ENCODE assay signal across 13 cellular contexts in genomic region chr5:160893180-160893964, GRCh38. TPM values are rescaled to one million over a fixed set of nuclear protein-coding genes. Genes with fewer than 3 reads are reported as not detected.
"Had no signal": no experiment of that assay in that cellular context is flagged by ENCODE, and none has a peak within 500 bp of the region (broad histone marks: within the 10 kb centered on the region; RNA-seq: fewer than 3 reads in every experiment).

No MANE protein-coding gene starts in this region.

RNA-seq across cellular contexts. Expression of gene ATP10B, which starts 41.4 kb away (rescaled TPM):
- total RNA-seq: activated B cell treated with CpG ODN at 0.5 μM for 24 hours; activated CD4-positive, alpha-beta memory T cell treated with anti-CD3 and anti-CD28 coated beads for 36 hours; activated CD4-positive, alpha-beta T cell treated with anti-CD3 and anti-CD28 coated beads, Interleukin-2, amount 10 ng/mL, durations not matched to agents 24 days and 14 days; activated CD8-positive, alpha-beta memory T cell treated with anti-CD3 and anti-CD28 coated beads for 36 hours; activated CD8-positive, alpha-beta T cell treated with anti-CD3 and anti-CD28 coated beads for 36 hours; activated naive CD4-positive, alpha-beta T cell treated with anti-CD3 and anti-CD28 coated beads for 36 hours; activated naive CD4-positive, alpha-beta T cell treated with anti-CD3 and anti-CD28 coated beads, Interleukin-2, amount 50 U/mL, for 72 hours; activated naive CD8-positive, alpha-beta T cell treated with anti-CD3 and anti-CD28 coated beads for 36 hours; activated T-cell treated with anti-CD3 and anti-CD28 coated beads, Interleukin-2, amount 50 U/mL, for 72 hours; activated T-helper 1 cell treated with anti-CD3 and anti-CD28 coated beads, Interleukin-12 subunit alpha, Interleukin-12 subunit beta, Interleukin-2, Interleukin-4 antibody, amounts not matched to agents 30 ng/mL and 10 ng/mL and 1 ng/mL, durations not matched to agents 14 hours and 24 hours and 36 hours; activated T-helper 17 cell treated with anti-CD3 and anti-CD28 coated beads, Interleukin-2, amount 50 U/mL, for 72 hours; astrocyte; cardiac septum had no signal
